Comparison of ENCODE assay signal across 8 cellular contexts in the genomic region with DNA sequence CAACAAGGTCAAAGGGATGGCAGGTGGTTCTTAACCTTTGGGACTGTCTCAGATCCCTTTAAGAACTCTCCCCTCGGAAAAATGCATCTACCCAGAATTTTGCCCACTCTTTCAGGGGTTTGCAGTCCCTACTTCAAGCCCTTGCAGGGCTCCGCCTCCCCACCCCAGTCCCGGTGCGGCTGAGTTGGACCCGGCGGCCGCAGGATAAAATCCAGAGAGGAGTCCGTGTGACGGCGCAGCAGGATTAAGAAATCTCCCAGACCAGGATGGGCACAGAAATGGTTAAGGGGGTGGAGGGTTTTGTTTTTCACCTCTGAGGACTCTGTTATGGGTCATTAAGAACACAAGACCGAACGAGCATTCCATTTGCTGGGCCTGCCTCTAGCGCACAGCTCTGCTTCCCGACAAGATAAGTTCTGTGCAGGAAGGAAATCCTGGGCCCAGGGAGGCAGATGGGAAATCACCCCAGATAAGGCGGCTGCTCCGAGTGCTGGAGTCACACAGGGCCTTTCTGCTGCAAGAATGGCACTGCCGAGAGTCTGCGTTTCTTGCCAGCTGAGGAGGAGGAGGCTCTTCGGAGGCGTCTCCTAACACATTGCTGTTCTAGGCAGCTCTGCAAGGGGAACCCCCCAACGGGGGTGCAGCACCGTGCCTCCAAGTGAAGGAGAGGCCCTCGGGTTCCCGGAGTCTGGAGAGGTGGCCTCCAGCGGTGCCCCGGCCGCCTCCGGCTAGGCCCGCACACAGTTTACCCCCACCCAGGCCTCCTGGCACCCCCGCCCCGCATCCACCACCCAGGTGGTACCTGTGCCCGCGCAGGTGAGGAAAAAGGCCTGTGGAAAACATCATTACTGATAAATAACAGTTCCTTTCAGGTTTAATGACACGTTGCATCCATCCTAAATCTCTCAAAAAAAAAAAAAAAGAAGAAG.
DNase-seq lines count a peak whose midpoint lies in the region; ATAC-seq, FAIRE-seq and TF ChIP-seq lines count a peak whose summit lies in the region.

No MANE protein-coding gene starts in this region.

- ATAC-seq in HG03432 (IDR thresholded peaks at IDR 0.05; ENCODE audit: unreplicated experiment) (no peak), HG02973 (IDR thresholded peaks at IDR 0.05; ENCODE audit: unreplicated experiment) (no peak)

- no peak overlapping the region for H4K91ac ChIP-seq in trophoblast cell (ENCODE audit: low read depth, low read length)

- CTCF ChIA-PET in GM10248 (lab: Yijun Ruan, JAX) = no interaction called here

- no peak overlapping the region for H3K9ac ChIP-seq in trophoblast cell (ENCODE audit: low read length)

- no peak overlapping the region for H3K4ac ChIP-seq in trophoblast cell (ENCODE audit: low read depth, low read length)

- H3K14ac ChIP-seq in trophoblast cell (ENCODE audit: low read length) = no peak overlapping the region

- H3K36me3 ChIP-seq in SJSA1 = no peaks in the 10 kb centered on the region
- no peaks in the 10 kb centered on the region for H3K36me3 ChIP-seq in trophoblast cell (ENCODE audit: control insufficient read depth in 1 of 2, insufficient read depth in 2 of 2, low read length in 2 of 2)

- no peak overlapping the region for H3K4me2 ChIP-seq in trophoblast cell (ENCODE audit: low read length)

- peaks cover 2% of the 10 kb centered on the region for H3K79me2 ChIP-seq in trophoblast cell (ENCODE audit: control insufficient read depth, insufficient read depth, low read length, poor library complexity)

- TF ChIP-seq CTCF in fibroblast of villous mesenchyme (IDR thresholded peaks at IDR 0.05; ENCODE audit: insufficient read depth, low read depth, low read length) = no peak
- no peak for TF ChIP-seq CTCF in GM10248 (IDR thresholded peaks at IDR 0.05; ENCODE audit: control extremely low read depth, extremely low read depth, low read depth, missing control alignments)

- H4K12ac ChIP-seq in trophoblast cell (ENCODE audit: low read depth, low read length) = no peak overlapping the region

- intact Hi-C loops in posterior cingulate gyrus (cut with DNase I) = loop anchor here (10.0 kb wide), 1 partner anchor 195 kb away; no protein-coding TSS in a partner anchor

- no peak overlapping the region for H4K8ac ChIP-seq in trophoblast cell (ENCODE audit: low read depth, low read length)

- H3K79me1 ChIP-seq in trophoblast cell (ENCODE audit: low read length) = no peaks in the 10 kb centered on the region

- H3K4me3 ChIP-seq in SJSA1 (peak overlapping the region; percentile 41), fibroblast of villous mesenchyme (ENCODE audit: low read depth, low read length) (peak overlapping the region; percentile 48), trophoblast cell (ENCODE audit: low read depth, low read length) (no peak overlapping the region)

- H3K4me1 ChIP-seq in SJSA1 (replicated peaks) (peaks cover 31% of the 10 kb centered on the region), trophoblast cell (ENCODE audit: control insufficient read depth in 1 of 2, insufficient read depth in 2 of 2, low read length in 2 of 2) (peaks cover 11 to 15% of the 10 kb centered on the region in 2 experiments)

- no peaks in the 10 kb centered on the region for H3K9me3 ChIP-seq in SJSA1 (replicated peaks)
- no peaks in the 10 kb centered on the region for H3K9me3 ChIP-seq in trophoblast cell (ENCODE audit: insufficient read depth, low read depth, low read length)

- no peak overlapping the region for H3K18ac ChIP-seq in trophoblast cell (ENCODE audit: low read length)

- no peak overlapping the region for H2BK120ac ChIP-seq in trophoblast cell (ENCODE audit: insufficient read depth, low read length, poor library complexity)

- no peak overlapping the region for H2AK5ac ChIP-seq in trophoblast cell (ENCODE audit: low read length)

- DNase-seq in GM12892 (ENCODE audit: insufficient read length) (peak; percentile 40), SJSA1 (ENCODE audit: low read depth in 1 of 2, low spot score in 2 of 2) (no peak), fibroblast of villous mesenchyme (ENCODE audit: low read depth) (peak; percentile 42), posterior cingulate gyrus (peak in 9 of 10 donors; percentile 10 to 90 (median 39)), trophoblast cell (no peak), GM10248 (ENCODE audit: extremely low spot score) (no peak)

- H2BK12ac ChIP-seq in trophoblast cell (ENCODE audit: low read length) = no peak overlapping the region

- TF ChIP-seq POLR2A in GM12892 (IDR thresholded peaks at IDR 0.05; ENCODE audit: low read depth, low read length) = no peak

- no peak for FAIRE-seq in GM12892 (lab: Jason Lieb, UNC)

- H3K27me3 ChIP-seq in SJSA1 (replicated peaks) (no peaks in the 10 kb centered on the region), trophoblast cell (ENCODE audit: insufficient read depth, low read length) (no peaks in the 10 kb centered on the region)

- POLR2A ChIA-PET in GM10248 (lab: Yijun Ruan, JAX) = no interaction called here

- no peak overlapping the region for H3K23ac ChIP-seq in trophoblast cell (ENCODE audit: low read length)

- no peak overlapping the region for H2BK5ac ChIP-seq in trophoblast cell (ENCODE audit: low read depth, low read length, poor library complexity)

- no peak overlapping the region for H3K27ac ChIP-seq in SJSA1
- no peak overlapping the region for H3K27ac ChIP-seq in trophoblast cell (ENCODE audit: low read depth, low read length)

- no CpG with 5 or more reads among the region's 34 CpGs for WGBS in trophoblast cell (ENCODE audit: extremely low coverage, insufficient coverage, insufficient read length)

- no peak overlapping the region for H2AFZ ChIP-seq in trophoblast cell (ENCODE audit: insufficient read depth, low read length, poor library complexity)

Comparison
In these comparisons a context has a peak if more than half of its experiments do, and no peak if none do; other contexts are left out.
1. DNase-seq: peak in GM12892 (single experiment), fibroblast of villous mesenchyme (single experiment) and posterior cingulate gyrus (9 of 10); none in SJSA1 (0 of 2), trophoblast cell (0 of 2) and GM10248 (single experiment).